10 cellular contexts compared by ENCODE assay signal in the genomic region with DNA sequence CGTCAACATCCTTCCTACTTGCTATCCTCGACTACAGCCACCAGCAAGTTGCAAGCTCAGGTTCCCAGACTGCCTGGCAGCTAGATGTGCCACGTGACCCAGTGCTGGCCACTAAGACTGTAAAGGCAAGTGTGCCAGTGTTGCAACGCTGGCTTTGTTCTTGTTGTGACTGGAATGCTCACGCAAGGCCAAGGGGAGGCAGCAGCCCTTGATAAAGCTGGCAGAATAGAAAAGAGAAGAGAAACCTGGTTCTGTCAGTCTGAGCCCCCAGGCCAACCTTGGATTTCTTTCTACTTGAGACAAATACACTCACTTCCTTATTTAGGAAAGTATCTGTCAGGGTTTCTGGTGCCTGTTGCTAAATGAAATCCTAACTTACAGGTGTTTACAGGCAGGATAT.
A peak's percentile ranks its signal among the peaks of the same experiment; 100 is the strongest.
DNase-seq lines count a peak whose midpoint lies in the region; ATAC-seq, FAIRE-seq and TF ChIP-seq lines count a peak whose summit lies in the region.
"Had no signal": no experiment of that assay in that cellular context is flagged by ENCODE, and none has a peak within 500 bp of the region (broad histone marks: within the 10 kb centered on the region; RNA-seq: fewer than 3 reads in every experiment).

No MANE protein-coding gene starts in this region.

- peaks cover 14% of the 10 kb centered on the region for H3K4me1 Mint-ChIP-seq in endothelial cell (ENCODE audit: unreplicated experiment)
- peaks cover 3% of the 10 kb centered on the region; the same call in 2 of the 3 replicates for H3K4me1 Mint-ChIP-seq in GM23338
- no peaks in the 10 kb centered on the region for H3K4me1 Mint-ChIP-seq in activated naive CD8-positive, alpha-beta T cell treated with anti-CD3 and anti-CD28 coated beads, Interleukin-2, amount 50 U/mL, for 24 hours

- H3K27me3 Mint-ChIP-seq in endothelial cell (ENCODE audit: unreplicated experiment) (no peaks in the 10 kb centered on the region), GM23338 (ENCODE audit: insufficient read depth, low read depth, poor library complexity) (peaks cover 2% of the 10 kb centered on the region)
- no peaks in the 10 kb centered on the region for H3K27me3 Mint-ChIP-seq in activated naive CD8-positive, alpha-beta T cell treated with anti-CD3 and anti-CD28 coated beads, Interleukin-2, amount 50 U/mL, for 24 hours

- H3K4me3 Mint-ChIP-seq in endothelial cell (ENCODE audit: unreplicated experiment), result peak overlapping the region; percentile 56
- H3K4me3 Mint-ChIP-seq in GM23338, result no peak overlapping the region
- no peak overlapping the region for H3K4me3 Mint-ChIP-seq in activated naive CD8-positive, alpha-beta T cell treated with anti-CD3 and anti-CD28 coated beads, Interleukin-2, amount 50 U/mL, for 24 hours

- no peak overlapping the region for H3K4me2 ChIP-seq in GM23338

- no peaks in the 10 kb centered on the region for H3F3A ChIP-seq in GM23338 (replicated peaks; ENCODE audit: low read depth)

- no peaks in the 10 kb centered on the region for H3K79me2 ChIP-seq in GM23338 (replicated peaks; ENCODE audit: insufficient read depth)

- H3K4me1 ChIP-seq in GM23338 (ENCODE audit: insufficient read depth), result no peaks in the 10 kb centered on the region

- H3K9me3 Mint-ChIP-seq in endothelial cell (ENCODE audit: unreplicated experiment) (no peaks in the 10 kb centered on the region), GM23338 (no peaks in the 10 kb centered on the region)
- no peaks in the 10 kb centered on the region for H3K9me3 Mint-ChIP-seq in activated naive CD8-positive, alpha-beta T cell treated with anti-CD3 and anti-CD28 coated beads, Interleukin-2, amount 50 U/mL, for 24 hours

- H3K27ac ChIP-seq in GM23338 (ENCODE audit: low read depth), result no peak overlapping the region
- H3K27ac ChIP-seq: C4-2B had no signal

- H3K4me3 ChIP-seq in GM12865 (ENCODE audit: low read depth, low read length), result no peak overlapping the region
- no peak overlapping the region for H3K4me3 ChIP-seq in GM23338

- H3K9me2 ChIP-seq in GM23338 (ENCODE audit: insufficient read depth), result no peaks in the 10 kb centered on the region

- no peak overlapping the region for H2AFZ ChIP-seq in GM23338

- no peaks in the 10 kb centered on the region; the same call in 1 of the 2 replicates for H4K20me1 ChIP-seq in GM23338 (replicated peaks; ENCODE audit: insufficient read depth)

- TF ChIP-seq CTCF in GM12865 (IDR thresholded peaks at IDR 0.05; ENCODE audit: insufficient read depth, low read depth, low read length, missing control alignments) (no peak), endothelial cell (IDR thresholded peaks at IDR 0.05; ENCODE audit: unreplicated experiment) (no peak), GM23338 (conservative IDR thresholded peaks at IDR 0.05; ENCODE audit: low read depth in 2 of 2) (no peak)

- H3K36me3 Mint-ChIP-seq in endothelial cell (ENCODE audit: low read depth, unreplicated experiment), result peaks cover 67% of the 10 kb centered on the region
- H3K36me3 Mint-ChIP-seq in GM23338 (ENCODE audit: low read depth), result peaks cover 7% of the 10 kb centered on the region; the same call in 1 of the 3 replicates
- no peaks in the 10 kb centered on the region for H3K36me3 Mint-ChIP-seq in activated naive CD8-positive, alpha-beta T cell treated with anti-CD3 and anti-CD28 coated beads, Interleukin-2, amount 50 U/mL, for 24 hours (ENCODE audit: low read depth)

- DNase-seq in GM12865 (ENCODE audit: low read depth) (peak; percentile 33), NCI-H2196 (lab: John Stamatoyannopoulos, UW; ENCODE audit: unreplicated experiment) (peak; percentile 83), endothelial cell (ENCODE audit: low spot score) (no peak), nucleus accumbens (lab: John Stamatoyannopoulos, UW) (peak in 55 of 56 donors; percentile 18 to 90 (median 77)), GM23338 (ENCODE audit: low spot score) (no peak), urothelium cell line (ENCODE audit: low spot score) (no peak), SHP77 (lab: John Stamatoyannopoulos, UW) (no peak)
- no peak for DNase-seq in activated naive CD8-positive, alpha-beta T cell treated with anti-CD3 and anti-CD28 coated beads, Interleukin-2, amount 50 U/mL, for 24 hours
- DNase-seq: NCI-H2227 treated with DMSO at 0.1 percent for 48 hours had no signal

- no peak for ATAC-seq in GM23338
- no peak for ATAC-seq in activated naive CD8-positive, alpha-beta T cell treated with anti-CD3 and anti-CD28 coated beads, Interleukin-2, amount 50 U/mL, for 24 hours

- FAIRE-seq in urothelium cell line (lab: Jason Lieb, UNC), result no peak

- no peaks in the 10 kb centered on the region; the same call in 1 of the 2 replicates for H3K36me3 ChIP-seq in GM23338 (ENCODE audit: insufficient read depth)

- no peak overlapping the region for H3K27ac Mint-ChIP-seq in endothelial cell (ENCODE audit: unreplicated experiment)
- H3K27ac Mint-ChIP-seq in GM23338, result no peak overlapping the region
- H3K27ac Mint-ChIP-seq in activated naive CD8-positive, alpha-beta T cell treated with anti-CD3 and anti-CD28 coated beads, Interleukin-2, amount 50 U/mL, for 24 hours, result no peak overlapping the region

- no peaks in the 10 kb centered on the region for H3K27me3 ChIP-seq in GM23338 (ENCODE audit: insufficient read depth)

TF ChIP-seq in GM23338, 12 proteins besides CTCF, POLR2A, EP300 and RAD21:
- TF ChIP-seq ZNF331 (CRISPR knock-in tag; IDR thresholded peaks at IDR 0.05; ENCODE audit: low read depth) (no peak), JUNB (IDR thresholded peaks at IDR 0.05; ENCODE audit: unreplicated experiment) (no peak), EZH2 (IDR thresholded peaks at IDR 0.05; ENCODE audit: low read depth, unreplicated experiment) (no peak), EZH2phosphoT487 (IDR thresholded peaks at IDR 0.05; ENCODE audit: unreplicated experiment) (no peak), NANOG (IDR thresholded peaks at IDR 0.05; ENCODE audit: borderline replicate concordance) (no peak), ZNF114 (CRISPR knock-in tag; IDR thresholded peaks at IDR 0.05) (no peak), POLR2AphosphoS5 (IDR thresholded peaks at IDR 0.05; ENCODE audit: low read depth) (no peak), CREB1 (CRISPR knock-in tag; IDR thresholded peaks at IDR 0.05; ENCODE audit: low read depth) (no peak), STAT1 (IDR thresholded peaks at IDR 0.05; ENCODE audit: unreplicated experiment) (no peak)
- TF ChIP-seq, protein P1, sequence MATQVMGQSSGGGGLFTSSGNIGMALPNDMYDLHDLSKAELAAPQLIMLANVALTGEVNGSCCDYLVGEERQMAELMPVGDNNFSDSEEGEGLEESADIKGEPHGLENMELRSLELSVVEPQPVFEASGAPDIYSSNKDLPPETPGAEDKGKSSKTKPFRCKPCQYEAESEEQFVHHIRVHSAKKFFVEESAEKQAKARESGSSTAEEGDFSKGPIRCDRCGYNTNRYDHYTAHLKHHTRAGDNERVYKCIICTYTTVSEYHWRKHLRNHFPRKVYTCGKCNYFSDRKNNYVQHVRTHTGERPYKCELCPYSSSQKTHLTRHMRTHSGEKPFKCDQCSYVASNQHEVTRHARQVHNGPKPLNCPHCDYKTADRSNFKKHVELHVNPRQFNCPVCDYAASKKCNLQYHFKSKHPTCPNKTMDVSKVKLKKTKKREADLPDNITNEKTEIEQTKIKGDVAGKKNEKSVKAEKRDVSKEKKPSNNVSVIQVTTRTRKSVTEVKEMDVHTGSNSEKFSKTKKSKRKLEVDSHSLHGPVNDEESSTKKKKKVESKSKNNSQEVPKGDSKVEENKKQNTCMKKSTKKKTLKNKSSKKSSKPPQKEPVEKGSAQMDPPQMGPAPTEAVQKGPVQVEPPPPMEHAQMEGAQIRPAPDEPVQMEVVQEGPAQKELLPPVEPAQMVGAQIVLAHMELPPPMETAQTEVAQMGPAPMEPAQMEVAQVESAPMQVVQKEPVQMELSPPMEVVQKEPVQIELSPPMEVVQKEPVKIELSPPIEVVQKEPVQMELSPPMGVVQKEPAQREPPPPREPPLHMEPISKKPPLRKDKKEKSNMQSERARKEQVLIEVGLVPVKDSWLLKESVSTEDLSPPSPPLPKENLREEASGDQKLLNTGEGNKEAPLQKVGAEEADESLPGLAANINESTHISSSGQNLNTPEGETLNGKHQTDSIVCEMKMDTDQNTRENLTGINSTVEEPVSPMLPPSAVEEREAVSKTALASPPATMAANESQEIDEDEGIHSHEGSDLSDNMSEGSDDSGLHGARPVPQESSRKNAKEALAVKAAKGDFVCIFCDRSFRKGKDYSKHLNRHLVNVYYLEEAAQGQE (IDR thresholded peaks at IDR 0.05; ENCODE audit: unreplicated experiment), result no peak

Comparison
In these comparisons a context has a peak if more than half of its experiments do, and no peak if none do; other contexts are left out.
1. DNase-seq: peak in GM12865 (single experiment), NCI-H2196 (single experiment) and nucleus accumbens (55 of 56); none in endothelial cell (single experiment), GM23338 (single experiment), urothelium cell line (single experiment), SHP77 (0 of 2) and activated naive CD8-positive, alpha-beta T cell treated with anti-CD3 and anti-CD28 coated beads, Interleukin-2, amount 50 U/mL, for 24 hours (single experiment).